In genomic region chr6:23663652-23664051, GRCh38 we compare ENCODE assay signal across 24 cellular contexts.
"Had no signal": no experiment of that assay in that cellular context is flagged by ENCODE, and none has a peak within 500 bp of the region (broad histone marks: within the 10 kb centered on the region; RNA-seq: fewer than 3 reads in every experiment).

No MANE protein-coding gene starts in this region.

- ATAC-seq: activated CD8-positive, alpha-beta T cell treated with anti-CD3 and anti-CD28 coated beads, Interleukin-2, amount 10 ng/mL, durations not matched to agents 7 days and 5 days; activated naive CD8-positive, alpha-beta T cell treated with anti-CD3 and anti-CD28 coated beads, Interleukin-2, amount 50 U/mL, for 24 hours; heart left ventricle; left cardiac atrium; pancreas; psoas muscle had no signal

- H3K27me3 ChIP-seq: heart left ventricle, pancreas, right atrium auricular region, spleen, testis, uterus had no signal

- H3K36me3 ChIP-seq: heart left ventricle, pancreas, right atrium auricular region, spleen, uterus, WERI-Rb-1 had no signal

- H3K27me3 Mint-ChIP-seq: activated naive CD8-positive, alpha-beta T cell treated with anti-CD3 and anti-CD28 coated beads, Interleukin-2, amount 50 U/mL, for 24 hours; memory B cell had no signal

- H3K4me1 ChIP-seq: heart left ventricle, pancreas, psoas muscle, right atrium auricular region, spleen, testis, uterus had no signal

- H3K27ac Mint-ChIP-seq: activated CD8-positive, alpha-beta T cell treated with anti-CD3 and anti-CD28 coated beads, Interleukin-2, amount 10 ng/mL, durations not matched to agents 7 days and 5 days; activated naive CD8-positive, alpha-beta T cell treated with anti-CD3 and anti-CD28 coated beads, Interleukin-2, amount 50 U/mL, for 24 hours; activated T-helper 1 cell treated with anti-CD3 and anti-CD28 coated beads, Interleukin-12 subunit alpha, Interleukin-12 subunit beta, Interleukin-2, Interleukin-4 antibody, amounts not matched to agents 30 ng/mL and 10 ng/mL and 1 ng/mL, durations not matched to agents 14 hours and 24 hours and 36 hours; endodermal cell; memory B cell had no signal

- H3K4me3 ChIP-seq: heart left ventricle, pancreas, psoas muscle, right atrium auricular region, spleen, testis, uterus had no signal

- H3K4me3 Mint-ChIP-seq: activated CD8-positive, alpha-beta T cell treated with anti-CD3 and anti-CD28 coated beads, Interleukin-2, amount 10 ng/mL, durations not matched to agents 7 days and 5 days; activated naive CD8-positive, alpha-beta T cell treated with anti-CD3 and anti-CD28 coated beads, Interleukin-2, amount 50 U/mL, for 24 hours; activated T-helper 1 cell treated with anti-CD3 and anti-CD28 coated beads, Interleukin-12 subunit alpha, Interleukin-12 subunit beta, Interleukin-2, Interleukin-4 antibody, amounts not matched to agents 30 ng/mL and 10 ng/mL and 1 ng/mL, durations not matched to agents 14 hours and 24 hours and 36 hours; endodermal cell; memory B cell; nephron had no signal

- H3K4me1 Mint-ChIP-seq: activated naive CD8-positive, alpha-beta T cell treated with anti-CD3 and anti-CD28 coated beads, Interleukin-2, amount 50 U/mL, for 24 hours; memory B cell had no signal

- H3K9me3 ChIP-seq: pancreas, psoas muscle, right atrium auricular region, testis, uterus had no signal

- H3K9me3 Mint-ChIP-seq: activated T-helper 1 cell treated with anti-CD3 and anti-CD28 coated beads, Interleukin-12 subunit alpha, Interleukin-12 subunit beta, Interleukin-2, Interleukin-4 antibody, amounts not matched to agents 30 ng/mL and 10 ng/mL and 1 ng/mL, durations not matched to agents 14 hours and 24 hours and 36 hours had no signal

- DNase-seq: activated CD4-positive, alpha-beta T cell treated with anti-CD3 and anti-CD28 coated beads, Interleukin-2, amount 50 U/mL, for 1 hour; activated CD4-positive, CD25-positive, alpha-beta regulatory T cell treated with anti-CD3 and anti-CD28 coated beads, Interleukin-2, amount 50 U/mL, for 72 hours; activated CD8-positive, alpha-beta T cell treated with anti-CD3 and anti-CD28 coated beads, Interleukin-2, amount 10 ng/mL, durations not matched to agents 7 days and 5 days; activated gamma-delta T cell; activated naive CD4-positive, alpha-beta T cell treated with anti-CD3 and anti-CD28 coated beads, Interleukin-2, amount 50 U/mL, for 16 hours; activated naive CD8-positive, alpha-beta T cell treated with anti-CD3 and anti-CD28 coated beads, Interleukin-2, amount 50 U/mL, for 24 hours; cortex of kidney; endodermal cell; heart left ventricle; left cardiac atrium; pancreas; psoas muscle; spleen; stimulated activated CD4-positive, alpha-beta T cell treated with anti-CD3 and anti-CD28 coated beads, Interleukin-4, amount 100 ng/mL, for 1 hour; stimulated activated naive CD4-positive, alpha-beta T cell; testis; trophoblast cell; uterus; WERI-Rb-1 had no signal

- H3K36me3 Mint-ChIP-seq: memory B cell had no signal

- H3K27ac ChIP-seq: epithelial cell of prostate, heart left ventricle, pancreas, psoas muscle, right atrium auricular region, spleen, testis, uterus, WERI-Rb-1 had no signal
